In the genomic region with DNA sequence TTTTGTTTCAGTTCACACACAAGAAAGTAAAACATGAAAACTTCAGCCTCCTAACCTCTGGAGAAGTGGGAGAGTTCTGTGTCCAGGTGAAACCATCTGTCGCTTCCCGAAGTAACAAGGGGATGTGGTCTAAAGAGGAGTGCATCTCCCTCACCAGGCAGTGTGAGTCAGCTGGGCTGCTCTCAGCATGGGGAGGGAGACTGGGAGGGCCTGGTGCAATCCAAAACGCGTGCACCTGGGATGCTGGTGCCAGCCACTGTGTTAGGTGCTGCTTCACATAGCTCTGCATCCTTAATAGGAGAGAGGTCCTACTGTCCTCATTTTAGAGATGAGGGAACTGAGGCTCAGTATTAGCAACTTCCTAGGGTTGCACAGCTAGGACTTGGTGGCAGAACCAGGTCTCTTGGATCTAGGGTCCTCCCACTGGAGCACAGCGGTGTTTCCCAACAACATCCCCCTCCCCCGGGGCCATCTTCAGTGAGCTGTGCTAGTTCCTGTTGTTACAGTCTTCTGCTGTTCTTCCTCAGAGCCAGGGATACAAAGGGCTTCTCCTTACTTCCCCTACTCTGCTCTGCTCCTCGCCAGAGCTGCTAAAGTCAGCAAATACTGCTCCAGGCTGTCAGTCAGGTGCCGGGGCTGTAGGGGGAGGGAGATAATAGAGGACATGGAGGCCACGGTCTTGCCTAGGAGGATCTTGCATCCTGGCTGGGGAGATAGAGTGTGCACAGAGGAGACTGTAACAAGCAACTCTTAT, we compare ENCODE assay signal across 14 cellular contexts. TPM values are rescaled to one million over a fixed set of nuclear protein-coding genes. Genes with fewer than 3 reads are reported as not detected.
A peak's percentile ranks its signal among the peaks of the same experiment; 100 is the strongest.
DNase-seq lines count a peak whose midpoint lies in the region; ATAC-seq, FAIRE-seq and TF ChIP-seq lines count a peak whose summit lies in the region.
"Had no signal": no experiment of that assay in that cellular context is flagged by ENCODE, and none has a peak within 500 bp of the region (broad histone marks: within the 10 kb centered on the region; RNA-seq: fewer than 3 reads in every experiment).

No MANE protein-coding gene starts in this region.

- no peak overlapping the region; the same call in 1 of the 2 replicates for H3K9ac ChIP-seq in OCI-LY3 (ENCODE audit: low read length)
- no peak overlapping the region for H3K9ac ChIP-seq in H1 (replicated peaks in 1 of 4; ENCODE audit: extremely low read depth in 1 of 4, low read depth in 3 of 4, low read length in 3 of 4)

- no peak overlapping the region for H2BK120ac ChIP-seq in H1 (replicated peaks; ENCODE audit: low read depth, low read length)

- no peak overlapping the region for H2AFZ ChIP-seq in OCI-LY3 (ENCODE audit: low read depth, low read length)
- H2AFZ ChIP-seq in H1 (ENCODE audit: low read length): peak overlapping the region; percentile 28; the same call in 1 of the 2 replicates

- H3K4me1 Mint-ChIP-seq in T-helper 2 cell treated with Interferon-gamma antibody and Interleukin-4, amounts not matched to agents 5 μg/mL and 100 μg/mL, for 36 hours (ENCODE audit: low read depth): peaks cover 73% of the 10 kb centered on the region

- no peak overlapping the region for H3K23ac ChIP-seq in H1 (ENCODE audit: insufficient read length)

- no peak overlapping the region for H2BK5ac ChIP-seq in H1 (ENCODE audit: low read depth, low read length)

- no peak overlapping the region for H3K4ac ChIP-seq in H1 (replicated peaks; ENCODE audit: insufficient read length, low read depth, low read length)

- H2AK5ac ChIP-seq in H1 (ENCODE audit: low read depth, low read length): no peak overlapping the region

- H3K4me1 ChIP-seq in OCI-LY3 (ENCODE audit: low read length) (peaks cover 100% of the 10 kb centered on the region), H1 (replicated peaks in 1 of 4; ENCODE audit: control insufficient read depth in 3 of 4, insufficient read depth in 4 of 4, low read length in 3 of 4) (peaks cover 0 to 6% (median 3%) of the 10 kb centered on the region in 4 experiments; a peak in 4 of 7 replicates), neutrophil (ENCODE audit: control insufficient read depth in 1 of 2, insufficient read depth in 1 of 2, low read depth in 1 of 2, low read length in 1 of 2) (peaks cover 4 to 7% of the 10 kb centered on the region in 2 experiments), prostate gland (replicated peaks) (no peaks in the 10 kb centered on the region)
- H3K4me1 ChIP-seq: A549 had no signal

- H2BK12ac ChIP-seq in H1 (ENCODE audit: low read depth, low read length): no peak overlapping the region

- H3K27me3 ChIP-seq in OCI-LY3 (ENCODE audit: low read depth, low read length) (no peaks in the 10 kb centered on the region), H1 (replicated peaks in 1 of 4; ENCODE audit: control insufficient read depth in 3 of 4, extremely low read depth in 1 of 4, insufficient read depth in 3 of 4, low read length in 3 of 4) (no peaks in the 10 kb centered on the region), neutrophil (no peaks in the 10 kb centered on the region), prostate gland (replicated peaks; ENCODE audit: insufficient read depth) (no peaks in the 10 kb centered on the region)
- H3K27me3 ChIP-seq: transverse colon had no signal

- H4K91ac ChIP-seq in H1 (replicated peaks; ENCODE audit: insufficient read length, low read length): no peak overlapping the region

- peaks cover 97% of the 10 kb centered on the region for H3K36me3 Mint-ChIP-seq in T-helper 2 cell treated with Interferon-gamma antibody and Interleukin-4, amounts not matched to agents 5 μg/mL and 100 μg/mL, for 36 hours (ENCODE audit: low read depth)

- intact Hi-C loops in prostate gland (cut with DNase I): no loop called here

- H3K9me3 ChIP-seq in OCI-LY3 (ENCODE audit: insufficient read depth, low read length): no peaks in the 10 kb centered on the region
- H3K9me3 ChIP-seq in H1 (ENCODE audit: insufficient read depth in 2 of 2, low read depth in 1 of 2, low read length in 1 of 2): no peaks in the 10 kb centered on the region
- no peaks in the 10 kb centered on the region for H3K9me3 ChIP-seq in neutrophil
- H3K9me3 ChIP-seq in prostate gland: no peaks in the 10 kb centered on the region
- H3K9me3 ChIP-seq: A549, transverse colon had no signal

- CTCF ChIA-PET in H1 (lab: Charles Lee; ENCODE audit: partially characterized antibody): interaction anchor here (0.7 to 1.8 kb wide), 6 partner anchors 9 to 78 kb away, joined by 3 to 7 read pairs (median 4); no protein-coding TSS in a partner anchor

- no peak for ATAC-seq in GM21576 (IDR thresholded peaks at IDR 0.05; ENCODE audit: unreplicated experiment)
- ATAC-seq in HG03521 (IDR thresholded peaks at IDR 0.05; ENCODE audit: unreplicated experiment): no peak
- ATAC-seq: A549, SK-N-SH treated with all-trans-retinoic acid at 6 μM for 48 hours had no signal

- no peak overlapping the region for H2BK15ac ChIP-seq in H1 (ENCODE audit: low read length)

- H3K9me3 Mint-ChIP-seq in T-helper 2 cell treated with Interferon-gamma antibody and Interleukin-4, amounts not matched to agents 5 μg/mL and 100 μg/mL, for 36 hours: no peaks in the 10 kb centered on the region

- H3K56ac ChIP-seq in H1 (replicated peaks; ENCODE audit: insufficient read length, low read depth, low read length): no peak overlapping the region

- no peak overlapping the region for H4K8ac ChIP-seq in H1 (ENCODE audit: extremely low read depth, insufficient read depth, low read length)

- DNase-seq in T-helper 2 cell treated with Interferon-gamma antibody and Interleukin-4, amounts not matched to agents 5 μg/mL and 100 μg/mL, for 36 hours (ENCODE audit: low spot score): no peak
- DNase-seq in T-helper 2 cell (no peak), H1 (ENCODE audit: low read depth in 1 of 2, low spot score in 2 of 2) (no peak), prostate gland (ENCODE audit: low spot score) (no peak)
- DNase-seq: DMS79, transverse colon had no signal

- H3K79me1 ChIP-seq in H1 (ENCODE audit: low read depth, low read length): no peaks in the 10 kb centered on the region

- POLR2A ChIA-PET in H1 (lab: Charles Lee; ENCODE audit: partially characterized antibody): no interaction called here

- no peaks in the 10 kb centered on the region for H3K23me2 ChIP-seq in H1 (ENCODE audit: low read depth, low read length)

- H3K27me3 Mint-ChIP-seq in T-helper 2 cell treated with Interferon-gamma antibody and Interleukin-4, amounts not matched to agents 5 μg/mL and 100 μg/mL, for 36 hours (ENCODE audit: low read depth): no peaks in the 10 kb centered on the region

- TF ChIP-seq POLR2A in H1 (IDR thresholded peaks at IDR 0.05; ENCODE audit: control extremely low read depth in 1 of 2, low read depth in 2 of 2, low read length in 2 of 2): no peak
- TF ChIP-seq POLR2A in prostate gland (IDR thresholded peaks at IDR 0.05): no peak

- no peak for FAIRE-seq in H1 (lab: Jason Lieb, UNC)
- FAIRE-seq: A549, astrocyte had no signal

- no peak overlapping the region for H3K18ac ChIP-seq in H1 (ENCODE audit: extremely low read depth, low read length)

- no peak overlapping the region for H3K14ac ChIP-seq in H1 (ENCODE audit: insufficient read length)

- peak overlapping the region; percentile 87 for H3K4me3 Mint-ChIP-seq in T-helper 2 cell treated with Interferon-gamma antibody and Interleukin-4, amounts not matched to agents 5 μg/mL and 100 μg/mL, for 36 hours

- H4K5ac ChIP-seq in H1 (ENCODE audit: insufficient read length, low read depth, low read length): no peak overlapping the region

- H3K79me2 ChIP-seq in OCI-LY3 (ENCODE audit: low read length) (peaks cover 90% of the 10 kb centered on the region), H1 (ENCODE audit: control insufficient read depth in 1 of 2, insufficient read depth in 2 of 2, low read length in 2 of 2) (no peaks in the 10 kb centered on the region)

- no peak for TF ChIP-seq EP300 in H1 (IDR thresholded peaks at IDR 0.05; ENCODE audit: borderline replicate concordance in 1 of 2, low read depth in 2 of 2, low read length in 2 of 2)

- TF ChIP-seq RAD21 in H1 (IDR thresholded peaks at IDR 0.05 in 1 of 2, conservative IDR thresholded peaks at IDR 0.05 in 1 of 2; ENCODE audit: low read depth in 2 of 2, low read length in 2 of 2): no peak

- peaks cover 69% of the 10 kb centered on the region for H4K20me1 ChIP-seq in OCI-LY3 (ENCODE audit: insufficient read depth, low read length)
- H4K20me1 ChIP-seq in H1 (replicated peaks in 1 of 2; ENCODE audit: control insufficient read depth in 1 of 2, insufficient read depth in 2 of 2, low read length in 2 of 2): no peaks in the 10 kb centered on the region

- no peak for TF ChIP-seq CTCF in OCI-LY3 (IDR thresholded peaks at IDR 0.05; ENCODE audit: low read depth, low read length)
- no peak for TF ChIP-seq CTCF in H1 (IDR thresholded peaks at IDR 0.05; ENCODE audit: control extremely low read depth in 1 of 3, insufficient read depth in 1 of 3, low read depth in 1 of 3, low read length in 3 of 3)
- no peak for TF ChIP-seq CTCF in neutrophil (IDR thresholded peaks at IDR 0.05)
- no peak for TF ChIP-seq CTCF in prostate gland (IDR thresholded peaks at IDR 0.05)

- H3K27ac ChIP-seq in OCI-LY3 (ENCODE audit: low read length) (peak overlapping the region; percentile 93), H1 (ENCODE audit: low read depth, low read length) (no peak overlapping the region), neutrophil (peak overlapping the region; percentile 35), prostate gland (no peak overlapping the region)
- H3K27ac ChIP-seq: A549 had no signal

- no peak overlapping the region for H2BK20ac ChIP-seq in H1 (ENCODE audit: low read length)

- no peak overlapping the region for H3K4me3 ChIP-seq in OCI-LY3 (ENCODE audit: low read length)
- no peak overlapping the region for H3K4me3 ChIP-seq in H1 (ENCODE audit: extremely low read depth in 1 of 4, insufficient read depth in 2 of 4, low read depth in 3 of 4, low read length in 4 of 4)
- no peak overlapping the region for H3K4me3 ChIP-seq in neutrophil (ENCODE audit: low read depth in 1 of 2, low read length in 1 of 2)
- no peak overlapping the region for H3K4me3 ChIP-seq in prostate gland
- H3K4me3 ChIP-seq: A549, skin epidermis, transverse colon had no signal

- 87% methylated on average over 9 of the region's 9 CpGs; no CpG with 5 or more reads in 1 of the 2 experiments for WGBS in H1 (ENCODE audit: extremely low coverage in 1 of 2, insufficient coverage in 1 of 2, insufficient read length in 1 of 2, insufficient replicate concordance in 2 of 2, low coverage in 1 of 2, low lambda C conversion rate in 2 of 2, missing lambda C conversion rate in 1 of 2), 2 experiments
- WGBS in prostate gland: 64% methylated on average over 9 of the region's 9 CpGs

- H3K36me3 ChIP-seq in OCI-LY3 (replicated peaks; ENCODE audit: low read depth, low read length) (peaks cover 95% of the 10 kb centered on the region), H1 (ENCODE audit: control insufficient read depth in 2 of 4, insufficient read depth in 4 of 4, low read length in 3 of 4) (no peaks in the 10 kb centered on the region), neutrophil (peaks cover 94% of the 10 kb centered on the region), prostate gland (no peaks in the 10 kb centered on the region)
- H3K36me3 ChIP-seq: transverse colon had no signal

- peak overlapping the region; percentile 74 for H3K27ac Mint-ChIP-seq in T-helper 2 cell treated with Interferon-gamma antibody and Interleukin-4, amounts not matched to agents 5 μg/mL and 100 μg/mL, for 36 hours

- peak overlapping the region; percentile 9 for H3K4me2 ChIP-seq in OCI-LY3 (ENCODE audit: low read length)
- no peak overlapping the region for H3K4me2 ChIP-seq in H1 (ENCODE audit: insufficient read depth in 1 of 2, low read depth in 2 of 2, low read length in 2 of 2)
- H3K4me2 ChIP-seq: A549 had no signal

RNA-seq across cellular contexts. Expression of gene IL10RA, which starts 8.0 kb away (rescaled TPM):
- total RNA-seq in H1 (2021; fragmentation: NEBNext Ultra II Directional; extraction: Animal tissue kit (Norgen Biotek cat#: 25700)): 0.11 and 0.31 TPM in 2 replicates
- polyA plus RNA-seq in H1 (2011; rRNA removed): 0.05 and 0.16 TPM in 2 replicates
- 0.06 TPM for polyA plus RNA-seq in H1 (2011; cell fraction: cytosol; rRNA removed)
- 0.66 TPM for polyA plus RNA-seq in H1 (2011; cell fraction: nucleus; rRNA removed)
- polyA plus RNA-seq in H1 (2012, experiment 1 of 2): 0.05 TPM in 1 of 4 replicates, not detected in the others
- 0.09 TPM for polyA plus RNA-seq in H1 (2012, experiment 2 of 2)
- polyA plus RNA-seq in H1 (2013, experiment 1 of 2): 0.14 TPM
- polyA plus RNA-seq in H1 (2013, experiment 2 of 2): 0.15 TPM
- polyA minus RNA-seq in H1 (2011; rRNA and poly(A)+ RNA removed): 0.09 TPM in 1 of 2 replicates, not detected in the other
- polyA minus RNA-seq in H1 (2011; cell fraction: cytosol; rRNA and poly(A)+ RNA removed): not detected
- 0.40 TPM for polyA minus RNA-seq in H1 (2011; cell fraction: nucleus; rRNA and poly(A)+ RNA removed)
- total RNA-seq in prostate gland: 10 to 100 TPM in 1 of 2 donors, 1 to 10 TPM in 1; 4.5 to 10.7 TPM

Comparison
In these comparisons a context has a peak if more than half of its experiments do, and no peak if none do; other contexts are left out.
1. H3K27ac ChIP-seq: peak in OCI-LY3 (single experiment) and neutrophil (single experiment); none in H1 (single experiment) and prostate gland (0 of 2).